Comparison of ENCODE assay signal across 1 cellular context in the genomic region with DNA sequence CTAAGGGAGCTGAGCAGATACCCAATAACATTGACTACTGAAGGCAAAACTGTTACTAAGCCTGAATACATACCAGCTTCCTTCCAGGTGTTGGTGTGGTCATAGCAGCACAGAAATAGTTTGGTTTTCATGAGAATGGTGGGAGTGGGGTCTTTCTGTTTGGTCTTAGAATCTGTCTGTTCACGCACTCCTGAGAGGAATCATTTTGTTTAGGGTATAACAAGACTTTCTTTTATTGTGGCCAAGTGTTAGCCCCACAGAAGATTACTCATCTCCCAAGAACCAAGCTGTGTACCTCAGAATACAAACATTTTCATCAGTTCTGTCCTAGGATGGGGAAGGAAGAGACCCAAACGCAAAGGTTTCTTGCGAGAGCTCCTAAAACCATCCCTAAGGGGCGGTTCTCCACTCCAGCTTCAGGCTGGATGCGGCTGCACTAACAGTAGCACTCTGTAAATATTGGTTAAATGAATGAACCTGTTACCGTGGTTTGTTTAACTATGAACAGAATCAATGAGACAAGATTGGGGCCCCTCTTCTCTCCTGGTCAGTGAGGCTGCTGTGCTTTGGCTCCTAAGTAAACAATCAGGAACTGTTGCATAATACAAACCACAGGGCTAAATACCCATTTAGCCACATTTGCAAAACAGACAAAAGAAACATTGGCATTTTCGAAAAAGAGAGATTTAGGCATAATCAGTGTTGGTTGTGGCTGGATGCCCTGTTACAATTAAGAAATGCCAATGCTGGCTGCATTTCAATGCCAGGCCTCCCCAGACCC.
TF ChIP-seq lines count a peak whose summit lies in the region.

No MANE protein-coding gene starts in this region.

TF ChIP-seq in HepG2, 621 proteins besides CTCF, POLR2A, EP300 and RAD21 (continued from another document and continues in another):
- TF ChIP-seq REST (IDR thresholded peaks at IDR 0.05; ENCODE audit: borderline replicate concordance in 1 of 2, low read depth in 1 of 2, low read length in 2 of 2) = peak in 1 of 2 experiments; percentile 77; a peak in 1 of 4 replicates
- no peak for TF ChIP-seq PLRG1 (conservative IDR thresholded peaks at IDR 0.05)
- TF ChIP-seq, protein P1, sequence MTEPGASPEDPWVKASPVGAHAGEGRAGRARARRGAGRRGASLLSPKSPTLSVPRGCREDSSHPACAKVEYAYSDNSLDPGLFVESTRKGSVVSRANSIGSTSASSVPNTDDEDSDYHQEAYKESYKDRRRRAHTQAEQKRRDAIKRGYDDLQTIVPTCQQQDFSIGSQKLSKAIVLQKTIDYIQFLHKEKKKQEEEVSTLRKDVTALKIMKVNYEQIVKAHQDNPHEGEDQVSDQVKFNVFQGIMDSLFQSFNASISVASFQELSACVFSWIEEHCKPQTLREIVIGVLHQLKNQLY (CRISPR knock-in tag; IDR thresholded peaks at IDR 0.05) = peak; percentile 95
- peak; percentile 95 for TF ChIP-seq ARID3A (IDR thresholded peaks at IDR 0.05; ENCODE audit: low read depth, low read length)
- TF ChIP-seq RARA (CRISPR knock-in tag; IDR thresholded peaks at IDR 0.05) = peak; percentile 93
- no peak for TF ChIP-seq ZKSCAN5 (CRISPR knock-in tag; IDR thresholded peaks at IDR 0.05)
- peak; percentile 43; the same call in 1 of the 2 replicates for TF ChIP-seq MED13 (CRISPR knock-in tag; IDR thresholded peaks at IDR 0.05)
- TF ChIP-seq SP1 (IDR thresholded peaks at IDR 0.05) = no peak
- no peak for TF ChIP-seq SP1 (CRISPR knock-in tag; IDR thresholded peaks at IDR 0.05)
- TF ChIP-seq SRY (CRISPR knock-in tag; IDR thresholded peaks at IDR 0.05) = no peak; the same call in 1 of the 2 replicates
- peak; percentile 75 for TF ChIP-seq ZNF350 (CRISPR knock-in tag; IDR thresholded peaks at IDR 0.05; ENCODE audit: borderline replicate concordance, low read depth)
- no peak for TF ChIP-seq EED (CRISPR knock-in tag; IDR thresholded peaks at IDR 0.05)
- peak; percentile 50; the same call in 1 of the 2 replicates for TF ChIP-seq ZNF747 (CRISPR knock-in tag; IDR thresholded peaks at IDR 0.05; ENCODE audit: borderline replicate concordance)
- no peak for TF ChIP-seq U2AF2 (IDR thresholded peaks at IDR 0.05; ENCODE audit: low read depth, low read length)
- TF ChIP-seq ZNF232 (CRISPR knock-in tag; IDR thresholded peaks at IDR 0.05; ENCODE audit: borderline replicate concordance) = peak; percentile 95
- no peak for TF ChIP-seq ZNF563 (CRISPR knock-in tag; IDR thresholded peaks at IDR 0.05)
- TF ChIP-seq ZZZ3 (CRISPR knock-in tag; IDR thresholded peaks at IDR 0.05; ENCODE audit: borderline replicate concordance) = no peak; the same call in 1 of the 2 replicates
- TF ChIP-seq HOXA9 (CRISPR knock-in tag; IDR thresholded peaks at IDR 0.05; ENCODE audit: borderline replicate concordance) = no peak
- peak; percentile 93 for TF ChIP-seq SKI (IDR thresholded peaks at IDR 0.05; ENCODE audit: partially characterized antibody)
- no peak; the same call in 1 of the 2 replicates for TF ChIP-seq WIZ (CRISPR knock-in tag; IDR thresholded peaks at IDR 0.05)
- TF ChIP-seq ZNF282 (IDR thresholded peaks at IDR 0.05; ENCODE audit: partially characterized antibody) = no peak
- TF ChIP-seq, protein P2, sequence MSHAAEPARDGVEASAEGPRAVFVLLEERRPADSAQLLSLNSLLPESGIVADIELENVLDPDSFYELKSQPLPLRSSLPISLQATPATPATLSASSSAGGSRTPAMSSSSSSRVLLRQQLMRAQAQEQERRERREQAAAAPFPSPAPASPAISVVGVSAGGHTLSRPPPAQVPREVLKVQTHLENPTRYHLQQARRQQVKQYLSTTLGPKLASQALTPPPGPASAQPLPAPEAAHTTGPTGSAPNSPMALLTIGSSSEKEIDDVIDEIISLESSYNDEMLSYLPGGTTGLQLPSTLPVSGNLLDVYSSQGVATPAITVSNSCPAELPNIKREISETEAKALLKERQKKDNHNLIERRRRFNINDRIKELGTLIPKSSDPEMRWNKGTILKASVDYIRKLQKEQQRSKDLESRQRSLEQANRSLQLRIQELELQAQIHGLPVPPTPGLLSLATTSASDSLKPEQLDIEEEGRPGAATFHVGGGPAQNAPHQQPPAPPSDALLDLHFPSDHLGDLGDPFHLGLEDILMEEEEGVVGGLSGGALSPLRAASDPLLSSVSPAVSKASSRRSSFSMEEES (CRISPR knock-in tag; IDR thresholded peaks at IDR 0.05) = peak; percentile 76
- peak; percentile 97 for TF ChIP-seq HOXA5 (CRISPR knock-in tag; IDR thresholded peaks at IDR 0.05)
- TF ChIP-seq, protein P3, sequence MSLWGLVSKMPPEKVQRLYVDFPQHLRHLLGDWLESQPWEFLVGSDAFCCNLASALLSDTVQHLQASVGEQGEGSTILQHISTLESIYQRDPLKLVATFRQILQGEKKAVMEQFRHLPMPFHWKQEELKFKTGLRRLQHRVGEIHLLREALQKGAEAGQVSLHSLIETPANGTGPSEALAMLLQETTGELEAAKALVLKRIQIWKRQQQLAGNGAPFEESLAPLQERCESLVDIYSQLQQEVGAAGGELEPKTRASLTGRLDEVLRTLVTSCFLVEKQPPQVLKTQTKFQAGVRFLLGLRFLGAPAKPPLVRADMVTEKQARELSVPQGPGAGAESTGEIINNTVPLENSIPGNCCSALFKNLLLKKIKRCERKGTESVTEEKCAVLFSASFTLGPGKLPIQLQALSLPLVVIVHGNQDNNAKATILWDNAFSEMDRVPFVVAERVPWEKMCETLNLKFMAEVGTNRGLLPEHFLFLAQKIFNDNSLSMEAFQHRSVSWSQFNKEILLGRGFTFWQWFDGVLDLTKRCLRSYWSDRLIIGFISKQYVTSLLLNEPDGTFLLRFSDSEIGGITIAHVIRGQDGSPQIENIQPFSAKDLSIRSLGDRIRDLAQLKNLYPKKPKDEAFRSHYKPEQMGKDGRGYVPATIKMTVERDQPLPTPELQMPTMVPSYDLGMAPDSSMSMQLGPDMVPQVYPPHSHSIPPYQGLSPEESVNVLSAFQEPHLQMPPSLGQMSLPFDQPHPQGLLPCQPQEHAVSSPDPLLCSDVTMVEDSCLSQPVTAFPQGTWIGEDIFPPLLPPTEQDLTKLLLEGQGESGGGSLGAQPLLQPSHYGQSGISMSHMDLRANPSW (CRISPR knock-in tag; IDR thresholded peaks at IDR 0.05; ENCODE audit: borderline replicate concordance) = peak; percentile 77
- peak; percentile 98 for TF ChIP-seq ZNF792 (CRISPR knock-in tag; IDR thresholded peaks at IDR 0.05)
- TF ChIP-seq FOXP1 (IDR thresholded peaks at IDR 0.05) = peak; percentile 60; the same call in 1 of the 2 replicates
- TF ChIP-seq FOXP1 (CRISPR knock-in tag; IDR thresholded peaks at IDR 0.05) = peak; percentile 99
- peak; percentile 58; the same call in 1 of the 2 replicates for TF ChIP-seq ZNF136 (CRISPR knock-in tag; IDR thresholded peaks at IDR 0.05; ENCODE audit: low read depth)
- no peak; the same call in 1 of the 2 replicates for TF ChIP-seq ZNF263 (CRISPR knock-in tag; IDR thresholded peaks at IDR 0.05)
- no peak for TF ChIP-seq BRD4 (CRISPR knock-in tag; IDR thresholded peaks at IDR 0.05)
- TF ChIP-seq ZBTB37 (CRISPR knock-in tag; IDR thresholded peaks at IDR 0.05) = peak; percentile 99
- TF ChIP-seq ZNF639 (CRISPR knock-in tag; conservative IDR thresholded peaks at IDR 0.05) = 0 out of 2 replicates have a peak, but pooled peaks have one; percentile 25
- peak; percentile 94 for TF ChIP-seq ZNF607 (CRISPR knock-in tag; IDR thresholded peaks at IDR 0.05; ENCODE audit: borderline replicate concordance)
- peak; percentile 81 for TF ChIP-seq RFXAP (CRISPR knock-in tag; IDR thresholded peaks at IDR 0.05; ENCODE audit: borderline replicate concordance)
- TF ChIP-seq ZSCAN31 (CRISPR knock-in tag; IDR thresholded peaks at IDR 0.05; ENCODE audit: low read depth) = peak; percentile 52; the same call in 1 of the 2 replicates
- no peak for TF ChIP-seq HES4 (CRISPR knock-in tag; IDR thresholded peaks at IDR 0.05; ENCODE audit: borderline replicate concordance)
- TF ChIP-seq SKIL (CRISPR knock-in tag; IDR thresholded peaks at IDR 0.05; ENCODE audit: borderline replicate concordance) = peak; percentile 91
- TF ChIP-seq NR3C1 (CRISPR knock-in tag; IDR thresholded peaks at IDR 0.05) = no peak
- peak; percentile 35; the same call in 1 of the 2 replicates for TF ChIP-seq MXD4 (CRISPR knock-in tag; IDR thresholded peaks at IDR 0.05)
- TF ChIP-seq SAP130 (CRISPR knock-in tag; IDR thresholded peaks at IDR 0.05; ENCODE audit: low read depth) = peak; percentile 89
- no peak for TF ChIP-seq PAX8 (CRISPR knock-in tag; IDR thresholded peaks at IDR 0.05; ENCODE audit: borderline replicate concordance)
- TF ChIP-seq, protein P4, sequence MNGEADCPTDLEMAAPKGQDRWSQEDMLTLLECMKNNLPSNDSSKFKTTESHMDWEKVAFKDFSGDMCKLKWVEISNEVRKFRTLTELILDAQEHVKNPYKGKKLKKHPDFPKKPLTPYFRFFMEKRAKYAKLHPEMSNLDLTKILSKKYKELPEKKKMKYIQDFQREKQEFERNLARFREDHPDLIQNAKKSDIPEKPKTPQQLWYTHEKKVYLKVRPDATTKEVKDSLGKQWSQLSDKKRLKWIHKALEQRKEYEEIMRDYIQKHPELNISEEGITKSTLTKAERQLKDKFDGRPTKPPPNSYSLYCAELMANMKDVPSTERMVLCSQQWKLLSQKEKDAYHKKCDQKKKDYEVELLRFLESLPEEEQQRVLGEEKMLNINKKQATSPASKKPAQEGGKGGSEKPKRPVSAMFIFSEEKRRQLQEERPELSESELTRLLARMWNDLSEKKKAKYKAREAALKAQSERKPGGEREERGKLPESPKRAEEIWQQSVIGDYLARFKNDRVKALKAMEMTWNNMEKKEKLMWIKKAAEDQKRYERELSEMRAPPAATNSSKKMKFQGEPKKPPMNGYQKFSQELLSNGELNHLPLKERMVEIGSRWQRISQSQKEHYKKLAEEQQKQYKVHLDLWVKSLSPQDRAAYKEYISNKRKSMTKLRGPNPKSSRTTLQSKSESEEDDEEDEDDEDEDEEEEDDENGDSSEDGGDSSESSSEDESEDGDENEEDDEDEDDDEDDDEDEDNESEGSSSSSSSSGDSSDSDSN (CRISPR knock-in tag; IDR thresholded peaks at IDR 0.05) = no peak; the same call in 1 of the 2 replicates
